Comparison of ENCODE assay signal across 1 cellular context in the genomic region with DNA sequence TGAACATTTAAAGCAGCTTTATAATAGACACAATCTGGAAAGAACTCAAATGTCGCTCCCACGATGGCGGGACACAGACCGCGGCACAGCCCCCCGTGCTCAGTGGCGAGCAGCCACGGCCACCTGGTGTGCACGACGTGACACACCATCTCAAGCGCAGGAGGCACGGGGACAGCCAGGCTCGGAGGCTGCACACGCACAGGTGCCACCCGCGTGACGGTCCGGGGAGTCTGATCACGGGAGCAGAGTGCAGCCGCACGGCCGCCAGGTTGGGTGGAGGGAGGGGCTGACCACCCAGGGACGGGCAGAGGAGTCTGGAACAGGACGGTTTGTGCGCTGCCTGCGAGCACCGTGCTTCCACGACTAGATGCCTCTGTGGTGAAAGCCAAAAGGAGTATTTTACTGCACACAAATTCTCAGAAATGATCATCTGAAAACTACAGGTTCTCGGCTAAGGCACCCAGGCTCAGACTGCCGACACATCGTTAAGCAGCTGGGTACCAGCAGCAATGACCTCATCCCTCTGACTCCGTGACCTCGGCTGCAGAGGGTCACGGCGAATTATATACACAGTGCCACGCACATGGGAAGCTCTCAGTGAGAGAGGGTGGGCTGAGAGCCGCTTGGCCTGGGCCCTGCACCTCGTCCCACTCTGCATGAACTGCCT.
TF ChIP-seq lines count a peak whose summit lies in the region.

No MANE protein-coding gene starts in this region.

TF ChIP-seq in K562, 482 proteins besides CTCF, POLR2A, EP300 and RAD21:
- no peak for TF ChIP-seq ZNF79 (CRISPR knock-in tag; IDR thresholded peaks at IDR 0.05; ENCODE audit: low read depth)
- TF ChIP-seq, protein P1, sequence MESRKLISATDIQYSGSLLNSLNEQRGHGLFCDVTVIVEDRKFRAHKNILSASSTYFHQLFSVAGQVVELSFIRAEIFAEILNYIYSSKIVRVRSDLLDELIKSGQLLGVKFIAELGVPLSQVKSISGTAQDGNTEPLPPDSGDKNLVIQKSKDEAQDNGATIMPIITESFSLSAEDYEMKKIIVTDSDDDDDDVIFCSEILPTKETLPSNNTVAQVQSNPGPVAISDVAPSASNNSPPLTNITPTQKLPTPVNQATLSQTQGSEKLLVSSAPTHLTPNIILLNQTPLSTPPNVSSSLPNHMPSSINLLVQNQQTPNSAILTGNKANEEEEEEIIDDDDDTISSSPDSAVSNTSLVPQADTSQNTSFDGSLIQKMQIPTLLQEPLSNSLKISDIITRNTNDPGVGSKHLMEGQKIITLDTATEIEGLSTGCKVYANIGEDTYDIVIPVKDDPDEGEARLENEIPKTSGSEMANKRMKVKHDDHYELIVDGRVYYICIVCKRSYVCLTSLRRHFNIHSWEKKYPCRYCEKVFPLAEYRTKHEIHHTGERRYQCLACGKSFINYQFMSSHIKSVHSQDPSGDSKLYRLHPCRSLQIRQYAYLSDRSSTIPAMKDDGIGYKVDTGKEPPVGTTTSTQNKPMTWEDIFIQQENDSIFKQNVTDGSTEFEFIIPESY (CRISPR knock-in tag; IDR thresholded peaks at IDR 0.05): peak; percentile 33; the same call in 1 of the 2 replicates
